In genomic region chr7:66735850-66736249, GRCh38 we compare ENCODE assay signal across 13 cellular contexts.
"Had no signal": no experiment of that assay in that cellular context is flagged by ENCODE, and none has a peak within 500 bp of the region (broad histone marks: within the 10 kb centered on the region; RNA-seq: fewer than 3 reads in every experiment).

No MANE protein-coding gene starts in this region.

- ATAC-seq: effector memory CD8-positive, alpha-beta T cell; T-cell had no signal

- DNase-seq: activated CD8-positive, alpha-beta memory T cell treated with anti-CD3 and anti-CD28 coated beads, Interleukin-2, amount 50 U/mL, for 48 hours; activated naive CD4-positive, alpha-beta T cell; adrenal gland; dermis blood vessel endothelial cell; effector memory CD8-positive, alpha-beta T cell; foreskin melanocyte; retina; stimulated activated CD4-positive, alpha-beta T cell treated with anti-CD3 and anti-CD28 coated beads, Interleukin-2, amount 100 ng/mL, for 48 hours; stimulated activated naive CD4-positive, alpha-beta T cell treated with Interleukin-2 at 50 U/mL for 16 hours; substantia nigra; T-cell; T-helper 9 cell had no signal

- H3K4me3 Mint-ChIP-seq: activated T-helper 1 cell treated with anti-CD3 and anti-CD28 coated beads, Interleukin-12 subunit alpha, Interleukin-12 subunit beta, Interleukin-2, Interleukin-4 antibody, amounts not matched to agents 30 ng/mL and 10 ng/mL and 1 ng/mL, durations not matched to agents 14 hours and 24 hours and 36 hours; effector memory CD8-positive, alpha-beta T cell had no signal

- H3K27me3 Mint-ChIP-seq: effector memory CD8-positive, alpha-beta T cell; T-cell had no signal

- H3K27ac Mint-ChIP-seq: activated T-helper 1 cell treated with anti-CD3 and anti-CD28 coated beads, Interleukin-12 subunit alpha, Interleukin-12 subunit beta, Interleukin-2, Interleukin-4 antibody, amounts not matched to agents 30 ng/mL and 10 ng/mL and 1 ng/mL, durations not matched to agents 14 hours and 24 hours and 36 hours had no signal
